In genomic region chr5:54263447-54263846, GRCh38 we compare ENCODE assay signal across 26 cellular contexts.
"Had no signal": no experiment of that assay in that cellular context is flagged by ENCODE, and none has a peak within 500 bp of the region (broad histone marks: within the 10 kb centered on the region; RNA-seq: fewer than 3 reads in every experiment).

No MANE protein-coding gene starts in this region.

- H3K36me3 ChIP-seq: ascending aorta, SJSA1 had no signal

- H3K27me3 ChIP-seq: ascending aorta, body of pancreas, SJSA1 had no signal

- FAIRE-seq: bronchial epithelial cell, RCC 7860 had no signal

- H3K4me3 ChIP-seq: ascending aorta, body of pancreas, SJSA1 had no signal

- DNase-seq: activated CD4-positive, alpha-beta T cell treated with anti-CD3 and anti-CD28 coated beads for 1 hour; activated CD4-positive, alpha-beta T cell treated with anti-CD3 and anti-CD28 coated beads, Interleukin-2, amount 10 ng/mL, durations not matched to agents 24 days and 14 days; activated CD4-positive, alpha-beta T cell treated with anti-CD3 and anti-CD28 coated beads, Interleukin-2, amount 50 U/mL, for 48 hours; activated CD8-positive, alpha-beta memory T cell treated with anti-CD3 and anti-CD28 coated beads for 24 hours; activated effector memory CD4-positive, alpha-beta T cell treated with anti-CD3 and anti-CD28 coated beads, Interleukin-2, amount 50 U/mL, for 16 hours; activated naive CD4-positive, alpha-beta T cell treated with Interleukin-2 at 50 U/mL for 16 hours; activated naive CD8-positive, alpha-beta T cell treated with anti-CD3 and anti-CD28 coated beads, Interleukin-2, amount 50 U/mL, for 24 hours; activated T-cell treated with anti-CD3 and anti-CD28 coated beads, Interleukin-2, amount 50 U/mL, for 4 hours; amniotic stem cell; body of pancreas; central memory CD4-positive, alpha-beta T cell; NCI-H1105 treated with DMSO at 0.1 percent for 48 hours; NCI-H1436 treated with DMSO at 0.1 percent for 48 hours; NCI-H187; NCI-H2081; NCI-H524; NCI-H82; PC-3; SHP77; SW 1271; T-helper 17 cell; T-helper 9 cell had no signal

- H3K27ac ChIP-seq: ascending aorta, body of pancreas, SJSA1 had no signal

- H3K9me3 ChIP-seq: ascending aorta, body of pancreas, SJSA1 had no signal

- H3K4me1 ChIP-seq: ascending aorta, body of pancreas had no signal
